ENCODE assay signal across 10 cellular contexts in genomic region chr2:170679607-170680079, GRCh38. TPM values are rescaled to one million over a fixed set of nuclear protein-coding genes. Genes with fewer than 3 reads are reported as not detected.
DNase-seq lines count a peak whose midpoint lies in the region; TF ChIP-seq lines count a peak whose summit lies in the region.
"Had no signal": no experiment of that assay in that cellular context is flagged by ENCODE, and none has a peak within 500 bp of the region (broad histone marks: within the 10 kb centered on the region; RNA-seq: fewer than 3 reads in every experiment).

No MANE protein-coding gene starts in this region.

- POLR2A ChIA-PET in HEK293 (lab: Yijun Ruan, JAX) = no interaction called here

- peaks cover 8% of the 10 kb centered on the region; the same call in 1 of the 2 replicates for H3K4me1 ChIP-seq in HEK293 (ENCODE audit: control insufficient read depth, insufficient read depth, low read length)
- H3K4me1 ChIP-seq: gastrocnemius medialis had no signal

- DNase-seq in NCI-H526 (lab: John Stamatoyannopoulos, UW) (peak; percentile 52 to 83), epithelial cell of esophagus (ENCODE audit: low read depth) (peak; percentile 35), renal cortical epithelial cell (ENCODE audit: low read depth) (peak; percentile 43), SHP77 treated with DMSO at 0.1 percent for 48 hours (lab: John Stamatoyannopoulos, UW) (no peak), T-helper 2 cell (no peak), NCI-H1436 (lab: John Stamatoyannopoulos, UW) (no peak)
- DNase-seq: DMS79; gastrocnemius medialis; stimulated activated CD4-positive, alpha-beta T cell treated with anti-CD3 and anti-CD28 coated beads, Interleukin-12 subunit alpha, Interleukin-12 subunit beta, amount 100 ng/mL, for 4 hours had no signal

- CTCF ChIA-PET in HEK293 (lab: Yijun Ruan, JAX) = interaction anchor here (0.6 to 1.9 kb wide), 7 partner anchors 8 to 525 kb away, joined by 3 to 10 read pairs (median 3); partner anchors contain the start of gene GAD1

- TF ChIP-seq CTCF in HEK293 (tag by site-specific recombination; IDR thresholded peaks at IDR 0.05) (no peak), epithelial cell of esophagus (IDR thresholded peaks at IDR 0.05; ENCODE audit: insufficient read depth, low read depth, low read length, missing control alignments) (no peak)

- no peak overlapping the region for H3K27ac ChIP-seq in HEK293 (ENCODE audit: extremely low read depth, low read depth, low read length)
- H3K27ac ChIP-seq: gastrocnemius medialis had no signal

- H3K9me3 ChIP-seq in HEK293 (ENCODE audit: control insufficient read depth, insufficient read depth, low read depth, low read length) = no peaks in the 10 kb centered on the region
- H3K9me3 ChIP-seq: gastrocnemius medialis had no signal

- H3K4me3 ChIP-seq in HEK293 (ENCODE audit: low read depth, low read length) = no peak overlapping the region
- no peak overlapping the region for H3K4me3 ChIP-seq in epithelial cell of esophagus (ENCODE audit: low read length)
- H3K4me3 ChIP-seq: gastrocnemius medialis had no signal

- H3K36me3 ChIP-seq in HEK293 (ENCODE audit: control insufficient read depth in 2 of 2, insufficient read depth in 1 of 2, low read length in 2 of 2) = no peaks in the 10 kb centered on the region
- H3K36me3 ChIP-seq: gastrocnemius medialis had no signal

TF ChIP-seq in HEK293, 187 proteins besides CTCF, POLR2A, EP300 and RAD21:
- TF ChIP-seq ZNF561 (tag by site-specific recombination; IDR thresholded peaks at IDR 0.05; ENCODE audit: borderline replicate concordance) = 0 out of 2 replicates have a peak, but pooled peaks have one; percentile 36
- TF ChIP-seq, protein P1, sequence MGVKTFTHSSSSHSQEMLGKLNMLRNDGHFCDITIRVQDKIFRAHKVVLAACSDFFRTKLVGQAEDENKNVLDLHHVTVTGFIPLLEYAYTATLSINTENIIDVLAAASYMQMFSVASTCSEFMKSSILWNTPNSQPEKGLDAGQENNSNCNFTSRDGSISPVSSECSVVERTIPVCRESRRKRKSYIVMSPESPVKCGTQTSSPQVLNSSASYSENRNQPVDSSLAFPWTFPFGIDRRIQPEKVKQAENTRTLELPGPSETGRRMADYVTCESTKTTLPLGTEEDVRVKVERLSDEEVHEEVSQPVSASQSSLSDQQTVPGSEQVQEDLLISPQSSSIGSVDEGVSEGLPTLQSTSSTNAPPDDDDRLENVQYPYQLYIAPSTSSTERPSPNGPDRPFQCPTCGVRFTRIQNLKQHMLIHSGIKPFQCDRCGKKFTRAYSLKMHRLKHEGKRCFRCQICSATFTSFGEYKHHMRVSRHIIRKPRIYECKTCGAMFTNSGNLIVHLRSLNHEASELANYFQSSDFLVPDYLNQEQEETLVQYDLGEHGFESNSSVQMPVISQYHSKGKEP (tag by site-specific recombination; IDR thresholded peaks at IDR 0.05) = peak; percentile 56; the same call in 1 of the 2 replicates
- no peak for TF ChIP-seq ZNF169 (tag by site-specific recombination; IDR thresholded peaks at IDR 0.05)
- no peak for TF ChIP-seq ZNF16 (tag by site-specific recombination; IDR thresholded peaks at IDR 0.05; ENCODE audit: low read depth)
- no peak for TF ChIP-seq ZNF692 (tag by site-specific recombination; IDR thresholded peaks at IDR 0.05)
- TF ChIP-seq YY1 (tag by site-specific recombination; IDR thresholded peaks at IDR 0.05) = no peak
- 0 out of 2 replicates have a peak, but pooled peaks have one; percentile 8 for TF ChIP-seq ZNF664 (tag by site-specific recombination; IDR thresholded peaks at IDR 0.05)
- TF ChIP-seq ZNF24 (tag by site-specific recombination; IDR thresholded peaks at IDR 0.05) = no peak
- TF ChIP-seq ZNF521 (tag by site-specific recombination; IDR thresholded peaks at IDR 0.05) = no peak
- TF ChIP-seq PRDM6 (tag by site-specific recombination; IDR thresholded peaks at IDR 0.05) = peak; percentile 57
- TF ChIP-seq ZNF600 (tag by site-specific recombination; IDR thresholded peaks at IDR 0.05) = peak; percentile 40; the same call in 1 of the 2 replicates
- no peak for TF ChIP-seq ZNF324 (tag by site-specific recombination; IDR thresholded peaks at IDR 0.05)
- no peak for TF ChIP-seq ZNF157 (tag by site-specific recombination; IDR thresholded peaks at IDR 0.05)
- TF ChIP-seq ZNF629 (tag by site-specific recombination; IDR thresholded peaks at IDR 0.05) = no peak
- TF ChIP-seq, protein P2, sequence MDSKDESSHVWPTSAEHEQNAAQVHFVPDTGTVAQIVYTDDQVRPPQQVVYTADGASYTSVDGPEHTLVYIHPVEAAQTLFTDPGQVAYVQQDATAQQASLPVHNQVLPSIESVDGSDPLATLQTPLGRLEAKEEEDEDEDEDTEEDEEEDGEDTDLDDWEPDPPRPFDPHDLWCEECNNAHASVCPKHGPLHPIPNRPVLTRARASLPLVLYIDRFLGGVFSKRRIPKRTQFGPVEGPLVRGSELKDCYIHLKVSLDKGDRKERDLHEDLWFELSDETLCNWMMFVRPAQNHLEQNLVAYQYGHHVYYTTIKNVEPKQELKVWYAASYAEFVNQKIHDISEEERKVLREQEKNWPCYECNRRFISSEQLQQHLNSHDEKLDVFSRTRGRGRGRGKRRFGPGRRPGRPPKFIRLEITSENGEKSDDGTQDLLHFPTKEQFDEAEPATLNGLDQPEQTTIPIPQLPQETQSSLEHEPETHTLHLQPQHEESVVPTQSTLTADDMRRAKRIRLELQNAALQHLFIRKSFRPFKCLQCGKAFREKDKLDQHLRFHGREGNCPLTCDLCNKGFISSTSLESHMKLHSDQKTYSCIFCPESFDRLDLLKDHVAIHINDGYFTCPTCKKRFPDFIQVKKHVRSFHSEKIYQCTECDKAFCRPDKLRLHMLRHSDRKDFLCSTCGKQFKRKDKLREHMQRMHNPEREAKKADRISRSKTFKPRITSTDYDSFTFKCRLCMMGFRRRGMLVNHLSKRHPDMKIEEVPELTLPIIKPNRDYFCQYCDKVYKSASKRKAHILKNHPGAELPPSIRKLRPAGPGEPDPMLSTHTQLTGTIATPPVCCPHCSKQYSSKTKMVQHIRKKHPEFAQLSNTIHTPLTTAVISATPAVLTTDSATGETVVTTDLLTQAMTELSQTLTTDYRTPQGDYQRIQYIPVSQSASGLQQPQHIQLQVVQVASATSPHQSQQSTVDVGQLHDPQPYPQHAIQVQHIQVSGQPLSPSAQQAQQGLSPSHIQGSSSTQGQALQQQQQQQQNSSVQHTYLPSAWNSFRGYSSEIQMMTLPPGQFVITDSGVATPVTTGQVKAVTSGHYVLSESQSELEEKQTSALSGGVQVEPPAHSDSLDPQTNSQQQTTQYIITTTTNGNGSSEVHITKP (tag by site-specific recombination; IDR thresholded peaks at IDR 0.05) = peak; percentile 32

RNA-seq across cellular contexts. Expression of gene SP5, which starts 35.5 kb away (rescaled TPM):
- total RNA-seq in renal cortical epithelial cell = 0.10 and 0.69 TPM in 2 replicates

Comparison
In these comparisons a context has a peak if more than half of its experiments do, and no peak if none do; other contexts are left out.
1. DNase-seq: peak in NCI-H526 (2 of 2), epithelial cell of esophagus (single experiment) and renal cortical epithelial cell (single experiment); none in SHP77 treated with DMSO at 0.1 percent for 48 hours (single experiment), T-helper 2 cell (0 of 5) and NCI-H1436 (single experiment).